ENCODE assay signal across 16 cellular contexts in the genomic region with DNA sequence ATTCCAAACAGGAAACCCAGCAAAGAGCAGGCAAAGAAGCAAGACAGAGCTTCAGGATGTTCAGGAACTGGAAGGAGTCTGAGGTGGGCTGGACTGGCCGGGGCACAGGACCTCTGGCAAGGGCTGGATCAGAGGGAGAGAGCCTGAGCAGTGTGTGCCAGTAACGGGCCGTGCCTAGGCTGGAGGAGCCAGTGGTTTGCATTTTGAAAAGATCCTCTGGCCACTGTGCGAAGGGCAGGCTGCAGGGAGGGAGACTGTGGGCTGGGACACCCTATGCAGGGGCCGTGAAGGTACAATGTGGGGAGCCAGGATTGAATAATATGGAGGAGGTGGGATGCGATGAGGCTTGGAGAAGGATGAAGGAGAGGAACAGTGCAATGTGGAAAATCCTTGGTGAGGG. TPM values are rescaled to one million over a fixed set of nuclear protein-coding genes. Genes with fewer than 3 reads are reported as not detected.
DNase-seq lines count a peak whose midpoint lies in the region; ATAC-seq, FAIRE-seq and TF ChIP-seq lines count a peak whose summit lies in the region.
"Had no signal": no experiment of that assay in that cellular context is flagged by ENCODE, and none has a peak within 500 bp of the region (broad histone marks: within the 10 kb centered on the region; RNA-seq: fewer than 3 reads in every experiment).

No MANE protein-coding gene starts in this region.

- TF ChIP-seq RAD21 in IMR-90 (IDR thresholded peaks at IDR 0.05; ENCODE audit: low read length), result no peak

- no peaks in the 10 kb centered on the region for H3K36me3 ChIP-seq in IMR-90 (ENCODE audit: control insufficient read depth, insufficient read depth, low read length)
- no peaks in the 10 kb centered on the region for H3K36me3 ChIP-seq in astrocyte (ENCODE audit: insufficient read depth, low read length)
- no peaks in the 10 kb centered on the region for H3K36me3 ChIP-seq in keratinocyte (ENCODE audit: control insufficient read depth in 2 of 2, extremely low read depth in 1 of 2, insufficient read depth in 2 of 2, low read length in 2 of 2)
- no peaks in the 10 kb centered on the region for H3K36me3 ChIP-seq in transverse colon
- no peaks in the 10 kb centered on the region for H3K36me3 ChIP-seq in CD8-positive, alpha-beta memory T cell (ENCODE audit: insufficient read depth, low read length)
- H3K36me3 ChIP-seq: BE2C had no signal

- no peak overlapping the region for H3K4me3 Mint-ChIP-seq in astrocyte (ENCODE audit: unreplicated experiment)
- no peak overlapping the region for H3K4me3 Mint-ChIP-seq in CD8-positive, alpha-beta memory T cell

- ATAC-seq in IMR-90 (ENCODE audit: low read depth) (no peak), HG03442 (IDR thresholded peaks at IDR 0.05; ENCODE audit: unreplicated experiment) (no peak), GM21526 (IDR thresholded peaks at IDR 0.05; ENCODE audit: low FRiP score, unreplicated experiment) (no peak)

- H2BK5ac ChIP-seq in IMR-90 (ENCODE audit: low read depth, low read length, poor library complexity, severe bottlenecking), result no peak overlapping the region

- no peak overlapping the region for H3K4me2 ChIP-seq in IMR-90 (ENCODE audit: low read depth, low read length)
- H3K4me2 ChIP-seq in astrocyte (ENCODE audit: low read length), result peak overlapping the region; percentile 44
- peak overlapping the region; percentile 75 for H3K4me2 ChIP-seq in keratinocyte (ENCODE audit: control insufficient read depth, extremely low read depth, insufficient read depth, low read depth, low read length)

- H3K79me2 ChIP-seq in astrocyte (ENCODE audit: insufficient read depth, low read length) (no peaks in the 10 kb centered on the region), keratinocyte (ENCODE audit: control insufficient read depth, insufficient read depth, low read length) (peaks cover 4% of the 10 kb centered on the region)

- H2AFZ ChIP-seq in IMR-90 (replicated peaks; ENCODE audit: low read length, poor library complexity) (peak overlapping the region; percentile 72), astrocyte (ENCODE audit: low read depth, low read length) (peak overlapping the region; percentile 56), keratinocyte (ENCODE audit: control insufficient read depth, low read length) (peak overlapping the region; percentile 57)

- in situ Hi-C loops in IMR-90 (cut with MboI; ENCODE audit: low sequenced_read_pairs) (no loop called here), transverse colon (cut with MboI; ENCODE audit: low pct_ligation_motif_present in 1 of 4, low pct_unique_long_range_greater_than_20kb in 1 of 4, low sequenced_read_pairs in 3 of 4) (no loop called here)

- H3K4me3 ChIP-seq in IMR-90 (ENCODE audit: insufficient read depth, low read depth, low read length) (no peak overlapping the region), astrocyte (ENCODE audit: insufficient read depth, low read depth, low read length) (no peak overlapping the region), keratinocyte (ENCODE audit: control insufficient read depth in 2 of 3, extremely low read depth in 1 of 3, insufficient read depth in 2 of 3, low read depth in 1 of 3, low read length in 3 of 3) (peak overlapping the region in 1 of 3 experiments; percentile 17), transverse colon (no peak overlapping the region)
- H3K4me3 ChIP-seq in CD8-positive, alpha-beta memory T cell (ENCODE audit: low read length), result no peak overlapping the region

- CTCF ChIA-PET in IMR-90 (lab: Yijun Ruan, JAX), result no interaction called here
- CTCF ChIA-PET in CD8-positive, alpha-beta memory T cell (lab: Charles Lee), result interaction anchor here (0.6 kb wide), 1 partner anchor 11 kb away, joined by 4 read pairs; no protein-coding TSS in a partner anchor

- BruUV-seq in IMR-90 (replicated peaks; lab: Mats Ljungman, UMichigan), result no TSS peak

- no CpG with 5 or more reads among the region's 6 CpGs for WGBS in IMR-90 (ENCODE audit: extremely low coverage in 2 of 2, insufficient read length in 1 of 2), 2 experiments
- 77 to 90% methylated on average over 2 to 6 of the region's 6 CpGs for WGBS in transverse colon (ENCODE audit: low coverage in 1 of 2), 2 donors

- no peak overlapping the region for H3K23ac ChIP-seq in IMR-90 (ENCODE audit: low read depth, low read length)

- no peak overlapping the region for H4K91ac ChIP-seq in IMR-90 (ENCODE audit: insufficient read depth, low read depth, low read length)

- POLR2A ChIA-PET in IMR-90 (lab: Charles Lee; ENCODE audit: unreplicated experiment), result no interaction called here
- POLR2A ChIA-PET in CD8-positive, alpha-beta memory T cell (lab: Charles Lee), result no interaction called here

- no peaks in the 10 kb centered on the region for H3K79me1 ChIP-seq in IMR-90 (ENCODE audit: low read depth in 1 of 2, low read length in 2 of 2)

- no peaks in the 10 kb centered on the region for H3K36me3 Mint-ChIP-seq in astrocyte (ENCODE audit: low read depth, unreplicated experiment)
- H3K36me3 Mint-ChIP-seq in CD8-positive, alpha-beta memory T cell, result no peaks in the 10 kb centered on the region

- no peak overlapping the region for H3K56ac ChIP-seq in IMR-90 (ENCODE audit: extremely low read depth, insufficient read depth, low read length)

- no peaks in the 10 kb centered on the region for H3K9me3 Mint-ChIP-seq in astrocyte (ENCODE audit: unreplicated experiment)
- peaks cover 0 to 2% (median 0%) of the 10 kb centered on the region in 5 donors for H3K9me3 Mint-ChIP-seq in CD8-positive, alpha-beta memory T cell

- DNase-seq in IMR-90 (no peak), astrocyte (ENCODE audit: low read depth) (no peak), keratinocyte (ENCODE audit: low read depth, low spot score) (no peak), transverse colon (no peak)
- DNase-seq in CD8-positive, alpha-beta memory T cell, result no peak
- DNase-seq: activated naive CD4-positive, alpha-beta T cell; BE2C; erythroblast; glutamatergic neuron; NCI-H524; OCI-M1; stimulated activated CD4-positive, alpha-beta T cell treated with anti-CD3 and anti-CD28 coated beads, Interleukin-15, amount 100 ng/mL, for 24 hours had no signal

- TF ChIP-seq POLR2A in IMR-90 (IDR thresholded peaks at IDR 0.05; ENCODE audit: low read depth, low read length) (no peak), transverse colon (IDR thresholded peaks at IDR 0.05) (no peak)

- H3K9me3 ChIP-seq in IMR-90 (ENCODE audit: control insufficient read depth, insufficient read depth, low read length) (0 out of 2 replicates have a peak, but pooled peaks cover 2% of the 10 kb centered on the region), astrocyte (ENCODE audit: insufficient read depth, low read depth, low read length) (no peaks in the 10 kb centered on the region), keratinocyte (ENCODE audit: control insufficient read depth, low read depth, low read length) (no peaks in the 10 kb centered on the region), transverse colon (no peaks in the 10 kb centered on the region)
- H3K9me3 ChIP-seq in CD8-positive, alpha-beta memory T cell (ENCODE audit: low read length), result no peaks in the 10 kb centered on the region
- H3K9me3 ChIP-seq: BE2C had no signal

- intact Hi-C loops in IMR-90 (cut with micrococcal nuclease), result no loop called here
- intact Hi-C loops in transverse colon (cut with DNase I; ENCODE audit: low total_unique reads), result no loop called here

- H2AK5ac ChIP-seq in IMR-90 (ENCODE audit: low read depth, low read length), result no peak overlapping the region

- H4K20me1 ChIP-seq in IMR-90 (ENCODE audit: insufficient read depth, low read length), result no peaks in the 10 kb centered on the region
- H4K20me1 ChIP-seq in astrocyte (ENCODE audit: insufficient read depth, low read length), result no peaks in the 10 kb centered on the region
- H4K20me1 ChIP-seq in keratinocyte (ENCODE audit: control insufficient read depth, extremely low read depth, insufficient read depth, low read length), result no peaks in the 10 kb centered on the region

- H3K14ac ChIP-seq in IMR-90 (replicated peaks; ENCODE audit: low read depth, low read length), result no peak overlapping the region

- H3K27me3 Mint-ChIP-seq in astrocyte (ENCODE audit: low read depth, unreplicated experiment), result peaks cover 8% of the 10 kb centered on the region
- H3K27me3 Mint-ChIP-seq in CD8-positive, alpha-beta memory T cell, result peaks cover 16 to 54% of the 10 kb centered on the region in 2 donors

- no peak overlapping the region for H4K8ac ChIP-seq in IMR-90 (ENCODE audit: low read depth in 2 of 2, low read length in 2 of 2)

- dilution Hi-C loops in IMR-90 (cut with HindIII; ENCODE audit: low sequenced_read_pairs, unreplicated experiment), result no loop called here
- dilution Hi-C loops in keratinocyte (cut with MboI; ENCODE audit: extremely low pct_ligation_motif_present, low sequenced_read_pairs), result no loop called here

- H3K4me1 Mint-ChIP-seq in astrocyte (ENCODE audit: low read depth, unreplicated experiment), result peaks cover 9% of the 10 kb centered on the region
- H3K4me1 Mint-ChIP-seq in CD8-positive, alpha-beta memory T cell, result no peaks in the 10 kb centered on the region

- H2BK15ac ChIP-seq in IMR-90 (ENCODE audit: low read depth, low read length), result no peak overlapping the region

- H3K9me1 ChIP-seq in IMR-90 (ENCODE audit: insufficient read depth, low read length) (peaks cover 6% of the 10 kb centered on the region; the same call in 1 of the 2 replicates), keratinocyte (ENCODE audit: control insufficient read depth, extremely low read depth, insufficient read depth, low read length) (no peaks in the 10 kb centered on the region)

- H3K4me1 ChIP-seq in IMR-90 (ENCODE audit: control insufficient read depth, insufficient read depth, low read length) (no peaks in the 10 kb centered on the region), astrocyte (ENCODE audit: insufficient read depth, low read length) (peaks cover 5% of the 10 kb centered on the region), keratinocyte (ENCODE audit: control insufficient read depth, extremely low read depth, insufficient read depth, low read length) (peaks cover 53% of the 10 kb centered on the region), transverse colon (peaks cover 4 to 24% (median 12%) of the 10 kb centered on the region in 4 donors)
- H3K4me1 ChIP-seq in CD8-positive, alpha-beta memory T cell (ENCODE audit: insufficient read depth, low read length), result no peaks in the 10 kb centered on the region
- H3K4me1 ChIP-seq: BE2C had no signal

- no peak overlapping the region for H2BK20ac ChIP-seq in IMR-90 (ENCODE audit: low read depth, low read length)

- TF ChIP-seq CTCF in IMR-90 (conservative IDR thresholded peaks at IDR 0.05; ENCODE audit: low read depth, low read length) (no peak), astrocyte (IDR thresholded peaks at IDR 0.05; ENCODE audit: insufficient read depth, low read depth, low read length) (no peak), keratinocyte (optimal IDR thresholded peaks at IDR 0.05 in 1 of 3, IDR thresholded peaks at IDR 0.05 in 1 of 3, conservative IDR thresholded peaks at IDR 0.05 in 1 of 3; ENCODE audit: extremely low read depth in 1 of 3, insufficient read depth in 2 of 3, low read length in 3 of 3) (no peak), transverse colon (IDR thresholded peaks at IDR 0.05) (no peak)

- H3K4ac ChIP-seq in IMR-90 (ENCODE audit: low read depth, low read length), result no peak overlapping the region

- H2BK120ac ChIP-seq in IMR-90 (ENCODE audit: low read depth, low read length), result no peak overlapping the region

- H3K18ac ChIP-seq in IMR-90 (ENCODE audit: low read depth, low read length), result no peak overlapping the region

- H3K9ac ChIP-seq in IMR-90 (ENCODE audit: low read depth, low read length) (no peak overlapping the region), astrocyte (ENCODE audit: low read length) (no peak overlapping the region), keratinocyte (ENCODE audit: control insufficient read depth, extremely low read depth, insufficient read depth, low read length) (peak overlapping the region; percentile 99)

- H3K27ac ChIP-seq in IMR-90 (ENCODE audit: insufficient read depth, low read length) (no peak overlapping the region), astrocyte (ENCODE audit: low read depth, low read length) (no peak overlapping the region), keratinocyte (ENCODE audit: control insufficient read depth, insufficient read depth, low read length) (peak overlapping the region; percentile 100), transverse colon (peak overlapping the region; percentile 66 to 80 (median 76))
- no peak overlapping the region for H3K27ac ChIP-seq in CD8-positive, alpha-beta memory T cell (ENCODE audit: low read depth, low read length)

- no peak overlapping the region for H4K5ac ChIP-seq in IMR-90 (ENCODE audit: low read depth, low read length)

- peak overlapping the region; percentile 15 for H2AK9ac ChIP-seq in IMR-90 (replicated peaks; ENCODE audit: low read depth, low read length, poor library complexity)

- H3K27me3 ChIP-seq in IMR-90 (ENCODE audit: control insufficient read depth, insufficient read depth, low read length), result no peaks in the 10 kb centered on the region
- no peaks in the 10 kb centered on the region for H3K27me3 ChIP-seq in astrocyte (ENCODE audit: insufficient read depth, low read length)
- no peaks in the 10 kb centered on the region for H3K27me3 ChIP-seq in keratinocyte (ENCODE audit: control insufficient read depth, extremely low read depth, insufficient read depth, low read length)
- no peaks in the 10 kb centered on the region for H3K27me3 ChIP-seq in transverse colon
- no peaks in the 10 kb centered on the region for H3K27me3 ChIP-seq in CD8-positive, alpha-beta memory T cell (ENCODE audit: insufficient read depth, low read length, poor library complexity, severe bottlenecking)
- H3K27me3 ChIP-seq: BE2C had no signal

- no peak for TF ChIP-seq EP300 in transverse colon (IDR thresholded peaks at IDR 0.05; ENCODE audit: low read depth)

- FAIRE-seq in astrocyte (lab: Jason Lieb, UNC), result no peak
- no peak for FAIRE-seq in keratinocyte (lab: Jason Lieb, UNC)
- FAIRE-seq: colon, GM18507 had no signal

- no peak overlapping the region for H3K27ac Mint-ChIP-seq in astrocyte (ENCODE audit: unreplicated experiment)
- H3K27ac Mint-ChIP-seq in CD8-positive, alpha-beta memory T cell, result no peak overlapping the region

RNA-seq across cellular contexts. Expression of a gene that starts 6.2 kb away (rescaled TPM):
- total RNA-seq in IMR-90 (2012; rRNA removed) (22.0 and 23.6 TPM in 2 replicates), astrocyte (74.3 and 92.7 TPM in 2 replicates), transverse colon (100 to 1,000 TPM; 103 to 192 (median 127) TPM)
- polyA plus RNA-seq in IMR-90 (2012; rRNA removed) (28.3 and 38.8 TPM in 2 replicates), keratinocyte (696 to 1,073 TPM (median 1,057 TPM) in 3 replicates)
- polyA plus RNA-seq in IMR-90 (2012; cell fraction: cytosol; rRNA removed), result 21.6 and 39.0 TPM in 2 replicates
- polyA plus RNA-seq in IMR-90 (2012; cell fraction: nucleus; rRNA removed; ENCODE audit: low replicate concordance), result 9.4 and 21.6 TPM in 2 replicates
- polyA plus RNA-seq in keratinocyte (2011; ENCODE audit: low read depth), result 577 TPM
- 226 and 414 TPM in 2 replicates for polyA plus RNA-seq in keratinocyte (2011; cell fraction: cytosol; rRNA removed)
- polyA plus RNA-seq in keratinocyte (2011; cell fraction: nucleus; rRNA removed), result 1,167 and 1,399 TPM in 2 replicates
- 758 and 1,072 TPM in 2 replicates for polyA plus RNA-seq in keratinocyte (2012; ENCODE audit: low replicate concordance)
- polyA minus RNA-seq in keratinocyte, result 474 to 810 TPM (median 579 TPM) in 3 replicates
- 947 TPM for polyA minus RNA-seq in keratinocyte (2011; cell fraction: cytosol; rRNA and poly(A)+ RNA removed)
- polyA minus RNA-seq in keratinocyte (2011; cell fraction: nucleus; rRNA and poly(A)+ RNA removed), result 1,336 and 1,444 TPM in 2 replicates
- total RNA-seq in CD8-positive, alpha-beta memory T cell, result under 1 TPM; 0.13 to 0.27 TPM
- not detected for polyA plus RNA-seq in CD8-positive, alpha-beta memory T cell

Comparison
In these comparisons a context has a peak if more than half of its experiments do, and no peak if none do; other contexts are left out.
1. H3K27ac ChIP-seq: peak in keratinocyte (single experiment) and transverse colon (4 of 4); none in IMR-90 (single experiment), astrocyte (single experiment) and CD8-positive, alpha-beta memory T cell (single experiment).
2. RNA of a gene that starts 6.2 kb away (total RNA-seq): 103 to 192 TPM in transverse colon, 74.3 to 92.7 TPM in astrocyte and 22.0 to 23.6 TPM in IMR-90; 0.13 to 0.27 TPM in CD8-positive, alpha-beta memory T cell; every median in the first group is over 10 times any median in the second.
3. Peak in every context shown above with its lines, with median percentiles within 50 percentile points of each other: H2AFZ ChIP-seq.